In genomic region chr9:129459550-129460322, GRCh38 we compare ENCODE assay signal across 8 cellular contexts.
A peak's percentile ranks its signal among the peaks of the same experiment; 100 is the strongest.
DNase-seq lines count a peak whose midpoint lies in the region; ATAC-seq and TF ChIP-seq lines count a peak whose summit lies in the region.

No MANE protein-coding gene starts in this region.

- DNase-seq in DMS79 (lab: John Stamatoyannopoulos, UW) (peak; percentile 69), sigmoid colon (peak; percentile 70), BE2C (no peak), MM.1S (no peak), DMS153 (lab: John Stamatoyannopoulos, UW) (no peak)
- peak; percentile 65 for DNase-seq in T-helper 2 cell treated with Interferon-gamma antibody and Interleukin-4, amounts not matched to agents 5 μg/mL and 100 μg/mL, for 36 hours (ENCODE audit: low spot score)

- H3K9me3 ChIP-seq in sigmoid colon: no peaks in the 10 kb centered on the region
- H3K9me3 ChIP-seq in BE2C: no peaks in the 10 kb centered on the region
- H3K9me3 ChIP-seq in MM.1S (replicated peaks; ENCODE audit: insufficient read depth, low read length): no peaks in the 10 kb centered on the region

- no peaks in the 10 kb centered on the region for H3K36me3 Mint-ChIP-seq in T-helper 2 cell treated with Interferon-gamma antibody and Interleukin-4, amounts not matched to agents 5 μg/mL and 100 μg/mL, for 36 hours (ENCODE audit: low read depth)

- H3K4me1 ChIP-seq in sigmoid colon (peaks cover 0 to 66% (median 48%) of the 10 kb centered on the region in 4 donors), BE2C (peaks cover 30% of the 10 kb centered on the region), MM.1S (ENCODE audit: low read length) (peaks cover 27% of the 10 kb centered on the region)

- H3K27ac Mint-ChIP-seq in T-helper 2 cell treated with Interferon-gamma antibody and Interleukin-4, amounts not matched to agents 5 μg/mL and 100 μg/mL, for 36 hours: peak overlapping the region; percentile 55

- H3K36me3 ChIP-seq in sigmoid colon (no peaks in the 10 kb centered on the region), BE2C (no peaks in the 10 kb centered on the region), MM.1S (replicated peaks; ENCODE audit: insufficient read depth, low read length) (no peaks in the 10 kb centered on the region)

- intact Hi-C loops in sigmoid colon (cut with DNase I): loop anchor here (1.0 to 5.0 kb wide), 7 partner anchors 23 to 257 kb away; no protein-coding TSS in a partner anchor

- H3K9me2 ChIP-seq in MM.1S (replicated peaks; ENCODE audit: insufficient read depth, low read length): no peaks in the 10 kb centered on the region

- H3K27me3 ChIP-seq in sigmoid colon: no peaks in the 10 kb centered on the region
- H3K27me3 ChIP-seq in BE2C: no peaks in the 10 kb centered on the region
- H3K27me3 ChIP-seq in MM.1S (replicated peaks; ENCODE audit: insufficient read depth, low read length): no peaks in the 10 kb centered on the region; the same call in 1 of the 2 replicates

- H3K79me2 ChIP-seq in MM.1S (ENCODE audit: low read length): no peaks in the 10 kb centered on the region

- TF ChIP-seq EP300 in sigmoid colon (IDR thresholded peaks at IDR 0.05): no peak

- peaks cover 13% of the 10 kb centered on the region for H3F3A ChIP-seq in MM.1S (ENCODE audit: insufficient read depth, low read length)

- TF ChIP-seq POLR2A in sigmoid colon (IDR thresholded peaks at IDR 0.05): no peak

- no peak overlapping the region for H3K4me2 ChIP-seq in MM.1S (ENCODE audit: low read depth, low read length)

- 19 to 22% methylated on average over 29 of the region's 29 CpGs for WGBS in sigmoid colon, 2 donors

- H3K27me3 Mint-ChIP-seq in T-helper 2 cell treated with Interferon-gamma antibody and Interleukin-4, amounts not matched to agents 5 μg/mL and 100 μg/mL, for 36 hours (ENCODE audit: low read depth): peaks cover 9% of the 10 kb centered on the region

- H3K9me3 Mint-ChIP-seq in T-helper 2 cell treated with Interferon-gamma antibody and Interleukin-4, amounts not matched to agents 5 μg/mL and 100 μg/mL, for 36 hours: no peaks in the 10 kb centered on the region

- no peak overlapping the region for H3K4me3 Mint-ChIP-seq in T-helper 2 cell treated with Interferon-gamma antibody and Interleukin-4, amounts not matched to agents 5 μg/mL and 100 μg/mL, for 36 hours

- H3K4me3 ChIP-seq in sigmoid colon (peak overlapping the region in 3 of 4 donors; percentile 15 to 29 (median 18)), BE2C (ENCODE audit: low read depth, low read length) (no peak overlapping the region), MM.1S (ENCODE audit: low read length) (no peak overlapping the region)

- no peaks in the 10 kb centered on the region for H4K20me1 ChIP-seq in MM.1S (ENCODE audit: insufficient read depth, low read length)

- TF ChIP-seq CTCF in sigmoid colon (IDR thresholded peaks at IDR 0.05): no peak
- no peak for TF ChIP-seq CTCF in BE2C (IDR thresholded peaks at IDR 0.05; ENCODE audit: low read depth, low read length)
- no peak for TF ChIP-seq CTCF in MM.1S (IDR thresholded peaks at IDR 0.05; ENCODE audit: low read length)

- peak overlapping the region; percentile 76 to 100 (median 98) for H3K27ac ChIP-seq in sigmoid colon
- no peak overlapping the region for H3K27ac ChIP-seq in MM.1S (ENCODE audit: low read length)

- H3K9ac ChIP-seq in MM.1S (ENCODE audit: low read length): no peak overlapping the region

- H3K4me1 Mint-ChIP-seq in T-helper 2 cell treated with Interferon-gamma antibody and Interleukin-4, amounts not matched to agents 5 μg/mL and 100 μg/mL, for 36 hours (ENCODE audit: low read depth): peaks cover 25% of the 10 kb centered on the region

- no peak overlapping the region for H2AFZ ChIP-seq in MM.1S (ENCODE audit: low read length)

- ATAC-seq in esophagus mucosa (peak; percentile 2), GM19467 (IDR thresholded peaks at IDR 0.05; ENCODE audit: unreplicated experiment) (no peak)

Comparison
In these comparisons a context has a peak if more than half of its experiments do, and no peak if none do; other contexts are left out.
1. DNase-seq: peak in DMS79 (single experiment), T-helper 2 cell treated with Interferon-gamma antibody and Interleukin-4, amounts not matched to agents 5 μg/mL and 100 μg/mL, for 36 hours (single experiment) and sigmoid colon (single experiment); none in BE2C (single experiment), MM.1S (single experiment) and DMS153 (single experiment).
2. H3K4me3 ChIP-seq: peak in sigmoid colon (3 of 4); none in BE2C (single experiment) and MM.1S (single experiment).